In the genomic region with DNA sequence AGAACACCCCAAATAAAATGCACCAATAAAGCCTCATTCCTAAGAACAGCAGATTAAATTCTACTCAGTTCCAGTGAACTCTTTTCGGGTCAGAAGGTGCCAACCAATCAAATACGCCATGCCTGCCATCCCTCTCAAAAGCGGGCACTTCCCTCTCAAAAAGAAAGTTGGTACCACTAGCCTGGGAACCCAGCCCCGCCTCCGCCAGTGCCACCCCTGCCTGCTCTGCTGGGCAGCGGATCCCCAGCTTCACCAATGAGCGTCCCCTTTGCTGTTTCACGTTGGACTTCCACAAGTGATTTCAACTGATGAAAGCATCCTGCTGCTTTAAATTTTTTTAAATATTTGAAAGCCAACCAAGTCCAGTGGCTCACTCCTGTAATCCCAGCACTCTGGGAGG, we compare ENCODE assay signal across 34 cellular contexts.
"Had no signal": no experiment of that assay in that cellular context is flagged by ENCODE, and none has a peak within 500 bp of the region (broad histone marks: within the 10 kb centered on the region; RNA-seq: fewer than 3 reads in every experiment).

No MANE protein-coding gene starts in this region.

- H3K27ac Mint-ChIP-seq: activated B cell treated with CpG ODN at 0.5 μM for 24 hours; activated CD4-positive, alpha-beta memory T cell treated with anti-CD3 and anti-CD28 coated beads for 36 hours; activated CD4-positive, alpha-beta T cell treated with anti-CD3 and anti-CD28 coated beads, Interleukin-2, amount 10 ng/mL, durations not matched to agents 24 days and 14 days; activated CD8-positive, alpha-beta T cell treated with anti-CD3 and anti-CD28 coated beads for 36 hours; activated naive CD4-positive, alpha-beta T cell treated with anti-CD3 and anti-CD28 coated beads, Interleukin-2, amount 10 ng/mL, durations not matched to agents 7 days and 5 days; activated naive CD4-positive, alpha-beta T cell treated with anti-CD3 and anti-CD28 coated beads, Interleukin-2, amount 50 U/mL, for 72 hours; activated naive CD8-positive, alpha-beta T cell treated with anti-CD3 and anti-CD28 coated beads for 36 hours; activated T-cell treated with anti-CD3 and anti-CD28 coated beads, Interleukin-2, amount 50 U/mL, for 72 hours; activated T-helper 1 cell treated with anti-CD3 and anti-CD28 coated beads, Interleukin-12 subunit alpha, Interleukin-12 subunit beta, Interleukin-2, Interleukin-4 antibody, amounts not matched to agents 30 ng/mL and 10 ng/mL and 1 ng/mL, durations not matched to agents 14 hours and 24 hours and 36 hours; activated T-helper 17 cell treated with anti-CD3 and anti-CD28 coated beads, Interleukin-2, amount 50 U/mL, for 72 hours; T-helper 1 cell treated with Interleukin-12 subunit alpha and Interleukin-12 subunit beta and Interleukin-4 antibody, amounts not matched to agents 30 μg/mL and 1 μg/mL, for 36 hours; T-helper 2 cell treated with Interferon-gamma antibody and Interleukin-4, amounts not matched to agents 5 μg/mL and 100 μg/mL, for 36 hours had no signal

- H3K27me3 ChIP-seq: adrenal gland, body of pancreas, brain microvascular endothelial cell, breast epithelium had no signal

- H3K4me3 ChIP-seq: adrenal gland, body of pancreas, breast epithelium had no signal

- H3K4me3 Mint-ChIP-seq: activated B cell treated with CpG ODN at 0.5 μM for 24 hours; activated CD4-positive, alpha-beta memory T cell treated with anti-CD3 and anti-CD28 coated beads for 36 hours; activated CD4-positive, alpha-beta T cell treated with anti-CD3 and anti-CD28 coated beads, Interleukin-2, amount 10 ng/mL, durations not matched to agents 24 days and 14 days; activated CD8-positive, alpha-beta T cell treated with anti-CD3 and anti-CD28 coated beads for 36 hours; activated naive CD4-positive, alpha-beta T cell treated with anti-CD3 and anti-CD28 coated beads, Interleukin-2, amount 10 ng/mL, durations not matched to agents 7 days and 5 days; activated naive CD8-positive, alpha-beta T cell treated with anti-CD3 and anti-CD28 coated beads for 36 hours; activated T-cell treated with anti-CD3 and anti-CD28 coated beads, Interleukin-2, amount 50 U/mL, for 4 hours; activated T-cell treated with anti-CD3 and anti-CD28 coated beads, Interleukin-2, amount 50 U/mL, for 72 hours; activated T-helper 1 cell treated with anti-CD3 and anti-CD28 coated beads, Interleukin-12 subunit alpha, Interleukin-12 subunit beta, Interleukin-2, Interleukin-4 antibody, amounts not matched to agents 30 ng/mL and 10 ng/mL and 1 ng/mL, durations not matched to agents 14 hours and 24 hours and 36 hours; activated T-helper 17 cell treated with anti-CD3 and anti-CD28 coated beads, Interleukin-2, amount 50 U/mL, for 72 hours; T-helper 1 cell treated with Interleukin-12 subunit alpha and Interleukin-12 subunit beta and Interleukin-4 antibody, amounts not matched to agents 30 μg/mL and 1 μg/mL, for 36 hours; T-helper 2 cell treated with Interferon-gamma antibody and Interleukin-4, amounts not matched to agents 5 μg/mL and 100 μg/mL, for 36 hours had no signal

- H3K4me1 ChIP-seq: adrenal gland, body of pancreas, breast epithelium had no signal

- H3K36me3 ChIP-seq: adrenal gland, brain microvascular endothelial cell, breast epithelium had no signal

- H3K36me3 Mint-ChIP-seq: activated CD4-positive, alpha-beta memory T cell treated with anti-CD3 and anti-CD28 coated beads for 36 hours; activated naive CD4-positive, alpha-beta T cell treated with anti-CD3 and anti-CD28 coated beads, Interleukin-2, amount 10 ng/mL, durations not matched to agents 7 days and 5 days; activated naive CD4-positive, alpha-beta T cell treated with anti-CD3 and anti-CD28 coated beads, Interleukin-2, amount 50 U/mL, for 72 hours; activated naive CD8-positive, alpha-beta T cell treated with anti-CD3 and anti-CD28 coated beads for 36 hours had no signal

- ATAC-seq: activated CD8-positive, alpha-beta T cell treated with anti-CD3 and anti-CD28 coated beads for 36 hours; activated naive CD4-positive, alpha-beta T cell treated with anti-CD3 and anti-CD28 coated beads, Interleukin-2, amount 50 U/mL, for 72 hours; activated T-cell treated with anti-CD3 and anti-CD28 coated beads, Interleukin-2, amount 50 U/mL, for 4 hours; activated T-cell treated with anti-CD3 and anti-CD28 coated beads, Interleukin-2, amount 50 U/mL, for 72 hours; activated T-helper 17 cell treated with anti-CD3 and anti-CD28 coated beads, Interleukin-2, amount 50 U/mL, for 72 hours; body of pancreas had no signal

- H3K4me1 Mint-ChIP-seq: activated B cell treated with CpG ODN at 0.5 μM for 24 hours; activated CD4-positive, alpha-beta T cell treated with anti-CD3 and anti-CD28 coated beads, Interleukin-2, amount 10 ng/mL, durations not matched to agents 24 days and 14 days; activated naive CD4-positive, alpha-beta T cell treated with anti-CD3 and anti-CD28 coated beads, Interleukin-2, amount 10 ng/mL, durations not matched to agents 7 days and 5 days; activated naive CD8-positive, alpha-beta T cell treated with anti-CD3 and anti-CD28 coated beads for 36 hours; activated T-helper 17 cell treated with anti-CD3 and anti-CD28 coated beads, Interleukin-2, amount 50 U/mL, for 72 hours had no signal

- DNase-seq: activated B cell treated with CpG ODN at 0.5 μM for 24 hours; activated CD4-positive, alpha-beta memory T cell treated with anti-CD3 and anti-CD28 coated beads for 36 hours; activated CD4-positive, alpha-beta T cell treated with anti-CD3 and anti-CD28 coated beads for 4 hours; activated CD4-positive, alpha-beta T cell treated with anti-CD3 and anti-CD28 coated beads, Interleukin-2, amount 10 ng/mL, durations not matched to agents 24 days and 14 days; activated CD4-positive, alpha-beta T cell treated with anti-CD3 and anti-CD28 coated beads, Interleukin-2, amount 50 U/mL, for 1 hour; activated CD4-positive, alpha-beta T cell treated with anti-CD3 and anti-CD28 coated beads, Interleukin-2, amount 50 U/mL, for 4 hours; activated CD4-positive, CD25-positive, alpha-beta regulatory T cell treated with anti-CD3 and anti-CD28 coated beads, Interleukin-2, amount 50 U/mL, for 72 hours; activated CD8-positive, alpha-beta memory T cell treated with anti-CD3 and anti-CD28 coated beads, Interleukin-2, amount 50 U/mL, for 4 hours; activated CD8-positive, alpha-beta T cell treated with anti-CD3 and anti-CD28 coated beads for 36 hours; activated effector memory CD4-positive, alpha-beta T cell treated with anti-CD3 and anti-CD28 coated beads, Interleukin-2, amount 50 U/mL, for 16 hours; activated gamma-delta T cell treated with Interleukin-2 at 50 U/mL for 16 hours; activated naive CD4-positive, alpha-beta T cell; activated naive CD4-positive, alpha-beta T cell treated with anti-CD3 and anti-CD28 coated beads, Interleukin-2, amount 10 ng/mL, durations not matched to agents 7 days and 5 days; activated naive CD8-positive, alpha-beta T cell treated with anti-CD3 and anti-CD28 coated beads for 36 hours; activated T-cell treated with anti-CD3 and anti-CD28 coated beads for 4 hours; activated T-cell treated with anti-CD3 and anti-CD28 coated beads, Interleukin-2, amount 50 U/mL, for 1 hour; activated T-cell treated with anti-CD3 and anti-CD28 coated beads, Interleukin-2, amount 50 U/mL, for 4 hours; activated T-cell treated with anti-CD3 and anti-CD28 coated beads, Interleukin-2, amount 50 U/mL, for 72 hours; adrenal gland; amniotic stem cell; body of pancreas; brain microvascular endothelial cell; central memory CD4-positive, alpha-beta T cell; SW 1271; T-helper 1 cell; T-helper 2 cell; T-helper 9 cell had no signal

- H3K9me3 ChIP-seq: adrenal gland, body of pancreas, breast epithelium had no signal

- H3K27ac ChIP-seq: adrenal gland, body of pancreas, brain microvascular endothelial cell, breast epithelium, VCaP had no signal

- H3K9me3 Mint-ChIP-seq: activated B cell treated with CpG ODN at 0.5 μM for 24 hours; activated CD4-positive, alpha-beta memory T cell treated with anti-CD3 and anti-CD28 coated beads for 36 hours; activated CD4-positive, alpha-beta T cell treated with anti-CD3 and anti-CD28 coated beads, Interleukin-2, amount 10 ng/mL, durations not matched to agents 24 days and 14 days; activated CD8-positive, alpha-beta T cell treated with anti-CD3 and anti-CD28 coated beads for 36 hours; activated naive CD4-positive, alpha-beta T cell treated with anti-CD3 and anti-CD28 coated beads, Interleukin-2, amount 10 ng/mL, durations not matched to agents 7 days and 5 days; activated naive CD4-positive, alpha-beta T cell treated with anti-CD3 and anti-CD28 coated beads, Interleukin-2, amount 50 U/mL, for 72 hours; activated naive CD8-positive, alpha-beta T cell treated with anti-CD3 and anti-CD28 coated beads for 36 hours; activated T-cell treated with anti-CD3 and anti-CD28 coated beads, Interleukin-2, amount 50 U/mL, for 4 hours; activated T-cell treated with anti-CD3 and anti-CD28 coated beads, Interleukin-2, amount 50 U/mL, for 72 hours; activated T-helper 1 cell treated with anti-CD3 and anti-CD28 coated beads, Interleukin-12 subunit alpha, Interleukin-12 subunit beta, Interleukin-2, Interleukin-4 antibody, amounts not matched to agents 30 ng/mL and 10 ng/mL and 1 ng/mL, durations not matched to agents 14 hours and 24 hours and 36 hours; activated T-helper 17 cell treated with anti-CD3 and anti-CD28 coated beads, Interleukin-2, amount 50 U/mL, for 72 hours; T-helper 1 cell treated with Interleukin-12 subunit alpha and Interleukin-12 subunit beta and Interleukin-4 antibody, amounts not matched to agents 30 μg/mL and 1 μg/mL, for 36 hours; T-helper 2 cell treated with Interferon-gamma antibody and Interleukin-4, amounts not matched to agents 5 μg/mL and 100 μg/mL, for 36 hours had no signal
